1 cellular context compared by ENCODE assay signal in the genomic region with DNA sequence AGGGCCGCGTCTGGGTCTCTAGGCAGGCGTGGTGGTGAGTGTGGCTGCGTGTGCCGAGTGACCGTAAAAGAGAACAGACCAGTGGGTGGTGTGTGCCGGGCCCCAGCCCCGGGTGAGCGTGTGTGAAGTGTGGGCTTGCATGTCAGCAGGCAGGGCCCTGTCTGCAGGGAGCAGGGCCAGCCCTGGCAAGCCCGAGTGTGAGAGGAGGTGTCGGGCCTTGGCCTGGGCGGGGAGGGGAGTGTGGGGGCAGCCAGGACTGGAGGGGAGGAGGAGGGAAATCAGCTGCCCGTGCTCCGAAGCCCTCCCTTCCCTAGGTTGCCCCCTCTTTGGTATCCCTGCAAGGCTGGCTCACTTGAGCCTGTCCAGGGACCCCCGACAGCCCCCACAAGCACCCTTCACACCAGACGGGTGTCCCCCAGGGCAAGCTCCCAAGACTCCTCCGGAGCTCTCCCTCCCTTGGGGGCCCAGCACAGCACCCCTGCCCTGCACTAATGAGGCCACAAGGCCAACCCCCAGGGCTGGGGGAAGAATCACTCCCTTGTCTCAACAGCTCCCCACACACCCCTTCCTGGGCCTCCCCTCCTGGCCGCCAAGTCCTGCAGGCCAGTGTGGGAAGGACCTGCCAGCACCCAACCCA.
TF ChIP-seq lines count a peak whose summit lies in the region.

No MANE protein-coding gene starts in this region.

TF ChIP-seq in HCT116, 20 proteins besides CTCF, POLR2A, EP300 and RAD21 (continued from another document):
- TF ChIP-seq, protein P1, sequence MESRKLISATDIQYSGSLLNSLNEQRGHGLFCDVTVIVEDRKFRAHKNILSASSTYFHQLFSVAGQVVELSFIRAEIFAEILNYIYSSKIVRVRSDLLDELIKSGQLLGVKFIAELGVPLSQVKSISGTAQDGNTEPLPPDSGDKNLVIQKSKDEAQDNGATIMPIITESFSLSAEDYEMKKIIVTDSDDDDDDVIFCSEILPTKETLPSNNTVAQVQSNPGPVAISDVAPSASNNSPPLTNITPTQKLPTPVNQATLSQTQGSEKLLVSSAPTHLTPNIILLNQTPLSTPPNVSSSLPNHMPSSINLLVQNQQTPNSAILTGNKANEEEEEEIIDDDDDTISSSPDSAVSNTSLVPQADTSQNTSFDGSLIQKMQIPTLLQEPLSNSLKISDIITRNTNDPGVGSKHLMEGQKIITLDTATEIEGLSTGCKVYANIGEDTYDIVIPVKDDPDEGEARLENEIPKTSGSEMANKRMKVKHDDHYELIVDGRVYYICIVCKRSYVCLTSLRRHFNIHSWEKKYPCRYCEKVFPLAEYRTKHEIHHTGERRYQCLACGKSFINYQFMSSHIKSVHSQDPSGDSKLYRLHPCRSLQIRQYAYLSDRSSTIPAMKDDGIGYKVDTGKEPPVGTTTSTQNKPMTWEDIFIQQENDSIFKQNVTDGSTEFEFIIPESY (IDR thresholded peaks at IDR 0.05; ENCODE audit: extremely low read depth, insufficient replicate concordance, low read length): no peak
- TF ChIP-seq FOSL1 (IDR thresholded peaks at IDR 0.05; ENCODE audit: low read depth) (no peak), JUND (IDR thresholded peaks at IDR 0.05) (no peak), EGR1 (IDR thresholded peaks at IDR 0.05; ENCODE audit: low read depth) (no peak), SIN3A (IDR thresholded peaks at IDR 0.05; ENCODE audit: low read depth) (no peak), ELF1 (IDR thresholded peaks at IDR 0.05; ENCODE audit: borderline replicate concordance, low read depth) (no peak), ZNF274 (IDR thresholded peaks at IDR 0.05; ENCODE audit: low read depth, low read length) (no peak), SP1 (IDR thresholded peaks at IDR 0.05; ENCODE audit: low read depth) (no peak), POLR2AphosphoS5 (IDR thresholded peaks at IDR 0.05; ENCODE audit: low read depth, low read length) (no peak), CBX3 (IDR thresholded peaks at IDR 0.05; ENCODE audit: low read depth) (no peak)
- TF ChIP-seq, protein P2, sequence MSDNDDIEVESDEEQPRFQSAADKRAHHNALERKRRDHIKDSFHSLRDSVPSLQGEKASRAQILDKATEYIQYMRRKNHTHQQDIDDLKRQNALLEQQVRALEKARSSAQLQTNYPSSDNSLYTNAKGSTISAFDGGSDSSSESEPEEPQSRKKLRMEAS (IDR thresholded peaks at IDR 0.05): no peak
- TF ChIP-seq, protein P3, sequence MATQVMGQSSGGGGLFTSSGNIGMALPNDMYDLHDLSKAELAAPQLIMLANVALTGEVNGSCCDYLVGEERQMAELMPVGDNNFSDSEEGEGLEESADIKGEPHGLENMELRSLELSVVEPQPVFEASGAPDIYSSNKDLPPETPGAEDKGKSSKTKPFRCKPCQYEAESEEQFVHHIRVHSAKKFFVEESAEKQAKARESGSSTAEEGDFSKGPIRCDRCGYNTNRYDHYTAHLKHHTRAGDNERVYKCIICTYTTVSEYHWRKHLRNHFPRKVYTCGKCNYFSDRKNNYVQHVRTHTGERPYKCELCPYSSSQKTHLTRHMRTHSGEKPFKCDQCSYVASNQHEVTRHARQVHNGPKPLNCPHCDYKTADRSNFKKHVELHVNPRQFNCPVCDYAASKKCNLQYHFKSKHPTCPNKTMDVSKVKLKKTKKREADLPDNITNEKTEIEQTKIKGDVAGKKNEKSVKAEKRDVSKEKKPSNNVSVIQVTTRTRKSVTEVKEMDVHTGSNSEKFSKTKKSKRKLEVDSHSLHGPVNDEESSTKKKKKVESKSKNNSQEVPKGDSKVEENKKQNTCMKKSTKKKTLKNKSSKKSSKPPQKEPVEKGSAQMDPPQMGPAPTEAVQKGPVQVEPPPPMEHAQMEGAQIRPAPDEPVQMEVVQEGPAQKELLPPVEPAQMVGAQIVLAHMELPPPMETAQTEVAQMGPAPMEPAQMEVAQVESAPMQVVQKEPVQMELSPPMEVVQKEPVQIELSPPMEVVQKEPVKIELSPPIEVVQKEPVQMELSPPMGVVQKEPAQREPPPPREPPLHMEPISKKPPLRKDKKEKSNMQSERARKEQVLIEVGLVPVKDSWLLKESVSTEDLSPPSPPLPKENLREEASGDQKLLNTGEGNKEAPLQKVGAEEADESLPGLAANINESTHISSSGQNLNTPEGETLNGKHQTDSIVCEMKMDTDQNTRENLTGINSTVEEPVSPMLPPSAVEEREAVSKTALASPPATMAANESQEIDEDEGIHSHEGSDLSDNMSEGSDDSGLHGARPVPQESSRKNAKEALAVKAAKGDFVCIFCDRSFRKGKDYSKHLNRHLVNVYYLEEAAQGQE (IDR thresholded peaks at IDR 0.05; ENCODE audit: low read depth): no peak
